14 cellular contexts compared by ENCODE assay signal in the genomic region with DNA sequence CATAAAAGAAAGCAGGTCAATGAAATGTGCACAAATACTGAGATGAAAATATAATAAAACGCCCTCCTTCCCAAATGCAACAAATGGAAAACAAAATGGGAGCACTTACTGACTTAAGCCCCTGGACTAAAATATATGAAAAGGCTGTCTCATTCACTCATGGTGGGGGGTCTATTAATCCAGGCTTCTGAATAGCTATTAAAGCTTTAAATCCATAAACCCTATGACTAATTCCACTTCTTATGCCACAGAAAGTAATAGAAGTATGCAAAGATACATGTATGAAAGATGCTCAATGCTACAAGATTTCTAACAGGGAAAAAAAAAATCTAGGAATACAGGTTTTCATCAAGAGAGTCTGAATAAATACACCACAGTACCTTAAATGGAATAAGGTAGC. TPM values are rescaled to one million over a fixed set of nuclear protein-coding genes. Genes with fewer than 3 reads are reported as not detected.
DNase-seq lines count a peak whose midpoint lies in the region; ATAC-seq and TF ChIP-seq lines count a peak whose summit lies in the region.
"Had no signal": no experiment of that assay in that cellular context is flagged by ENCODE, and none has a peak within 500 bp of the region (broad histone marks: within the 10 kb centered on the region; RNA-seq: fewer than 3 reads in every experiment).

No MANE protein-coding gene starts in this region.

- no peak for TF ChIP-seq CTCF in natural killer cell (IDR thresholded peaks at IDR 0.05)
- TF ChIP-seq CTCF in brain (conservative IDR thresholded peaks at IDR 0.05): no peak
- no peak for TF ChIP-seq CTCF in retinal pigment epithelial cell (conservative IDR thresholded peaks at IDR 0.05; ENCODE audit: low read depth, low read length)
- no peak for TF ChIP-seq CTCF in dorsolateral prefrontal cortex (IDR thresholded peaks at IDR 0.05 in 54 of 56, conservative IDR thresholded peaks at IDR 0.05 in 2 of 56; ENCODE audit: low read depth in 1 of 56, partially characterized antibody in 56 of 56)

- no peak for ATAC-seq in natural killer cell
- ATAC-seq in natural killer cell treated with Interleukin-12 subunit alpha and Interleukin-12 subunit beta and Interleukin-15 and Interleukin-18, amount 100 ng/mL, for 72 hours: no peak
- ATAC-seq: HepG2 had no signal

- H3K27me3 Mint-ChIP-seq in natural killer cell (ENCODE audit: low read depth in 2 of 2) (no peaks in the 10 kb centered on the region), brain (no peaks in the 10 kb centered on the region)
- no peaks in the 10 kb centered on the region for H3K27me3 Mint-ChIP-seq in natural killer cell treated with Interleukin-12 subunit alpha and Interleukin-12 subunit beta and Interleukin-15 and Interleukin-18, amount 100 ng/mL, for 72 hours
- H3K27me3 Mint-ChIP-seq: CD4-positive, alpha-beta T cell; IgD-negative memory B cell had no signal

- H3K36me3 Mint-ChIP-seq in natural killer cell (peaks cover 44% of the 10 kb centered on the region), brain (peaks cover 88% of the 10 kb centered on the region)
- peaks cover 73% of the 10 kb centered on the region for H3K36me3 Mint-ChIP-seq in natural killer cell treated with Interleukin-12 subunit alpha and Interleukin-12 subunit beta and Interleukin-15 and Interleukin-18, amount 100 ng/mL, for 72 hours

- H3K9me3 Mint-ChIP-seq in natural killer cell (no peaks in the 10 kb centered on the region), brain (no peaks in the 10 kb centered on the region)
- no peaks in the 10 kb centered on the region for H3K9me3 Mint-ChIP-seq in natural killer cell treated with Interleukin-12 subunit alpha and Interleukin-12 subunit beta and Interleukin-15 and Interleukin-18, amount 100 ng/mL, for 72 hours
- H3K9me3 Mint-ChIP-seq: CD4-positive, alpha-beta T cell; H9; IgD-negative memory B cell had no signal

- no peak for DNase-seq in natural killer cell
- no peak for DNase-seq in natural killer cell treated with Interleukin-12 subunit alpha and Interleukin-12 subunit beta and Interleukin-15 and Interleukin-18, amount 100 ng/mL, for 72 hours (ENCODE audit: low spot score)
- DNase-seq in retinal pigment epithelial cell (ENCODE audit: low read depth): peak; percentile 39
- DNase-seq in dorsolateral prefrontal cortex: no peak
- no peak for DNase-seq in islet precursor cell
- DNase-seq: AML-193; CD4-positive, alpha-beta T cell; DMS79 treated with DMSO at 0.1 percent for 48 hours; GF-D8; H9 had no signal

- H3K27me3 ChIP-seq in dorsolateral prefrontal cortex: no peaks in the 10 kb centered on the region

- intact Hi-C loops in natural killer cell (cut with micrococcal nuclease) (no loop called here), dorsolateral prefrontal cortex (cut with DNase I) (no loop called here)

- H3K4me1 Mint-ChIP-seq in natural killer cell (peaks cover 24 to 29% of the 10 kb centered on the region in 2 donors), brain (peaks cover 15% of the 10 kb centered on the region)
- peaks cover 22 to 27% of the 10 kb centered on the region in 2 donors for H3K4me1 Mint-ChIP-seq in natural killer cell treated with Interleukin-12 subunit alpha and Interleukin-12 subunit beta and Interleukin-15 and Interleukin-18, amount 100 ng/mL, for 72 hours (ENCODE audit: low read depth in 2 of 2)

- H3K4me3 Mint-ChIP-seq in natural killer cell (no peak overlapping the region), brain (no peak overlapping the region)
- no peak overlapping the region for H3K4me3 Mint-ChIP-seq in natural killer cell treated with Interleukin-12 subunit alpha and Interleukin-12 subunit beta and Interleukin-15 and Interleukin-18, amount 100 ng/mL, for 72 hours
- H3K4me3 Mint-ChIP-seq: CD4-positive, alpha-beta T cell; H9; IgD-negative memory B cell had no signal

- H3K27ac Mint-ChIP-seq in natural killer cell: peak overlapping the region; percentile 5 to 33
- no peak overlapping the region for H3K27ac Mint-ChIP-seq in natural killer cell treated with Interleukin-12 subunit alpha and Interleukin-12 subunit beta and Interleukin-15 and Interleukin-18, amount 100 ng/mL, for 72 hours
- H3K27ac Mint-ChIP-seq in brain: peak overlapping the region in 3 of 5 experiments; percentile 17 to 64 (median 36)
- H3K27ac Mint-ChIP-seq: CD4-positive, alpha-beta T cell had no signal

- no peak overlapping the region for H3K27ac ChIP-seq in dorsolateral prefrontal cortex
- H3K27ac ChIP-seq: C4-2B had no signal

- no peak overlapping the region for H3K4me3 ChIP-seq in retinal pigment epithelial cell (ENCODE audit: low read length)
- no peak overlapping the region for H3K4me3 ChIP-seq in dorsolateral prefrontal cortex

RNA-seq across cellular contexts. Expression of a gene that starts 20.5 kb away (rescaled TPM):
- total RNA-seq in natural killer cell (100 to 1,000 TPM; 102 to 115 (median 110) TPM), dorsolateral prefrontal cortex (10 to 100 TPM; 63.1 to 89.9 (median 72.7) TPM)
- 100 to 1,000 TPM; 146 to 214 TPM for total RNA-seq in natural killer cell treated with Interleukin-12 subunit alpha and Interleukin-12 subunit beta and Interleukin-15 and Interleukin-18, amount 100 ng/mL, for 72 hours
- 53.5 TPM for polyA plus RNA-seq in brain (ENCODE audit: insufficient read depth, low read depth, low replicate concordance)

RNA-seq across cellular contexts. Expression of a gene that starts 30.6 kb away (rescaled TPM):
- total RNA-seq in natural killer cell: under 1 TPM in 1 of 3 donors, not detected in 2; 0.09 TPM
- 1 to 10 TPM in 1 of 2 donors, under 1 TPM in 1; 0.56 to 1.8 TPM for total RNA-seq in natural killer cell treated with Interleukin-12 subunit alpha and Interleukin-12 subunit beta and Interleukin-15 and Interleukin-18, amount 100 ng/mL, for 72 hours
- polyA plus RNA-seq in brain (ENCODE audit: insufficient read depth, low read depth, low replicate concordance): 2.8 TPM
- total RNA-seq in dorsolateral prefrontal cortex: 10 to 100 TPM in 1 of 120 experiments, 1 to 10 TPM in 119; 1.4 to 10.8 (median 3.6) TPM
- polyA plus RNA-seq: IgD-negative memory B cell had no signal

RNA-seq across cellular contexts. Expression of a gene that starts 43.8 kb away (rescaled TPM):
- total RNA-seq in natural killer cell (10 to 100 TPM; 24.0 to 42.4 (median 33.9) TPM), dorsolateral prefrontal cortex (10 to 100 TPM; 30.1 to 60.7 (median 44.6) TPM)
- total RNA-seq in natural killer cell treated with Interleukin-12 subunit alpha and Interleukin-12 subunit beta and Interleukin-15 and Interleukin-18, amount 100 ng/mL, for 72 hours: 10 to 100 TPM; 46.2 to 57.7 TPM
- 15.0 TPM for polyA plus RNA-seq in brain (ENCODE audit: insufficient read depth, low read depth, low replicate concordance)

Comparison
In these comparisons a context has a peak if more than half of its experiments do, and no peak if none do; other contexts are left out.
1. H3K27ac Mint-ChIP-seq: peak in natural killer cell (2 of 2) and brain (3 of 5); none in natural killer cell treated with Interleukin-12 subunit alpha and Interleukin-12 subunit beta and Interleukin-15 and Interleukin-18, amount 100 ng/mL, for 72 hours (0 of 2).